16 cellular contexts compared by ENCODE assay signal in genomic region chr6:137390264-137390787, GRCh38.
DNase-seq lines count a peak whose midpoint lies in the region; TF ChIP-seq lines count a peak whose summit lies in the region.
"Had no signal": no experiment of that assay in that cellular context is flagged by ENCODE, and none has a peak within 500 bp of the region (broad histone marks: within the 10 kb centered on the region; RNA-seq: fewer than 3 reads in every experiment).

No MANE protein-coding gene starts in this region.

- H3K4me2 ChIP-seq in KMS-11: no peak overlapping the region

- POLR2A ChIA-PET in activated CD4-positive, alpha-beta memory T cell treated with anti-CD3 and anti-CD28 coated beads, Interleukin-2, amount 10 ng/mL, durations not matched to agents 7 days and 5 days (lab: Charles Lee): interaction anchor here (0.5 to 2.0 kb wide), 3 partner anchors 16 to 786 kb away, joined by 3 to 6 read pairs (median 3); no protein-coding TSS in a partner anchor
- POLR2A ChIA-PET in activated CD4-positive, alpha-beta memory T cell treated with anti-CD3 and anti-CD28 coated beads for 36 hours (lab: Charles Lee): no interaction called here

- no peak overlapping the region for H3K4me3 ChIP-seq in KMS-11 (IDR thresholded peaks at IDR 0.05; ENCODE audit: insufficient read depth, low read depth, low read length)
- H3K4me3 ChIP-seq: lung, sigmoid colon, upper lobe of right lung had no signal

- intact Hi-C loops in activated CD4-positive, alpha-beta memory T cell treated with anti-CD3 and anti-CD28 coated beads for 36 hours (cut with micrococcal nuclease): no loop called here

- no peak for DNase-seq in activated CD4-positive, alpha-beta memory T cell treated with anti-CD3 and anti-CD28 coated beads, Interleukin-2, amount 10 ng/mL, durations not matched to agents 7 days and 5 days
- DNase-seq in activated CD4-positive, alpha-beta memory T cell treated with anti-CD3 and anti-CD28 coated beads for 36 hours: no peak
- no peak for DNase-seq in nephron progenitor cell
- no peak for DNase-seq in COR-L47 (lab: John Stamatoyannopoulos, UW)
- DNase-seq in stimulated activated CD4-positive, alpha-beta T cell treated with anti-CD3 and anti-CD28 coated beads, Interleukin-4, amount 100 ng/mL, for 1 hour: no peak
- no peak for DNase-seq in UCSD-AML1 (lab: John Stamatoyannopoulos, UW; ENCODE audit: unreplicated experiment)
- DNase-seq: activated naive CD8-positive, alpha-beta T cell treated with anti-CD3 and anti-CD28 coated beads, Interleukin-2, amount 50 U/mL, for 24 hours; central memory CD4-positive, alpha-beta T cell; DMS79 treated with DMSO at 0.1 percent for 48 hours; GOT3; sigmoid colon; stimulated activated naive B cell treated with anti-CD40 and anti-IgM and Interleukin-4, amounts not matched to agents 10 μg/mL and 1 μg/mL and 100 μg/mL, for 72 hours; upper lobe of right lung had no signal

- no peaks in the 10 kb centered on the region for H4K20me1 ChIP-seq in KMS-11 (ENCODE audit: insufficient read depth)

- H3K36me3 Mint-ChIP-seq in activated CD4-positive, alpha-beta memory T cell treated with anti-CD3 and anti-CD28 coated beads, Interleukin-2, amount 10 ng/mL, durations not matched to agents 7 days and 5 days (ENCODE audit: low read depth): peaks cover 62% of the 10 kb centered on the region
- peaks cover 4% of the 10 kb centered on the region for H3K36me3 Mint-ChIP-seq in activated CD4-positive, alpha-beta memory T cell treated with anti-CD3 and anti-CD28 coated beads for 36 hours
- no peaks in the 10 kb centered on the region for H3K36me3 Mint-ChIP-seq in brain
- H3K36me3 Mint-ChIP-seq in nephron progenitor cell (ENCODE audit: low read depth): no peaks in the 10 kb centered on the region

- H3K27me3 Mint-ChIP-seq in activated CD4-positive, alpha-beta memory T cell treated with anti-CD3 and anti-CD28 coated beads, Interleukin-2, amount 10 ng/mL, durations not matched to agents 7 days and 5 days: no peaks in the 10 kb centered on the region
- H3K27me3 Mint-ChIP-seq in activated CD4-positive, alpha-beta memory T cell treated with anti-CD3 and anti-CD28 coated beads for 36 hours: no peaks in the 10 kb centered on the region
- H3K27me3 Mint-ChIP-seq in brain (peaks cover 7% of the 10 kb centered on the region), nephron progenitor cell (ENCODE audit: low read depth, poor library complexity) (peaks cover 8% of the 10 kb centered on the region)
- H3K27me3 Mint-ChIP-seq: activated naive CD8-positive, alpha-beta T cell treated with anti-CD3 and anti-CD28 coated beads, Interleukin-2, amount 50 U/mL, for 24 hours; stimulated activated naive B cell treated with anti-CD40 and anti-IgM and Interleukin-4, amounts not matched to agents 10 μg/mL and 1 μg/mL and 100 μg/mL, for 72 hours had no signal

- H3K27me3 ChIP-seq in KMS-11 (ENCODE audit: insufficient read depth, low read depth): no peaks in the 10 kb centered on the region
- H3K27me3 ChIP-seq: sigmoid colon, upper lobe of right lung had no signal

- TF ChIP-seq CTCF in KMS-11 (conservative IDR thresholded peaks at IDR 0.05; ENCODE audit: low read depth, low read length): no peak
- no peak for TF ChIP-seq CTCF in brain (conservative IDR thresholded peaks at IDR 0.05)
- no peak for TF ChIP-seq CTCF in nephron progenitor cell (IDR thresholded peaks at IDR 0.05)

- no peak overlapping the region for H3K4me3 Mint-ChIP-seq in activated CD4-positive, alpha-beta memory T cell treated with anti-CD3 and anti-CD28 coated beads, Interleukin-2, amount 10 ng/mL, durations not matched to agents 7 days and 5 days
- no peak overlapping the region for H3K4me3 Mint-ChIP-seq in activated CD4-positive, alpha-beta memory T cell treated with anti-CD3 and anti-CD28 coated beads for 36 hours
- H3K4me3 Mint-ChIP-seq in brain (no peak overlapping the region), nephron progenitor cell (no peak overlapping the region)
- H3K4me3 Mint-ChIP-seq: activated naive CD8-positive, alpha-beta T cell treated with anti-CD3 and anti-CD28 coated beads, Interleukin-2, amount 50 U/mL, for 24 hours; stimulated activated naive B cell treated with anti-CD40 and anti-IgM and Interleukin-4, amounts not matched to agents 10 μg/mL and 1 μg/mL and 100 μg/mL, for 72 hours had no signal

- peak overlapping the region; percentile 83 for H3K27ac Mint-ChIP-seq in activated CD4-positive, alpha-beta memory T cell treated with anti-CD3 and anti-CD28 coated beads, Interleukin-2, amount 10 ng/mL, durations not matched to agents 7 days and 5 days
- H3K27ac Mint-ChIP-seq in activated CD4-positive, alpha-beta memory T cell treated with anti-CD3 and anti-CD28 coated beads for 36 hours: no peak overlapping the region
- peak overlapping the region in 3 of 5 experiments; percentile 33 to 69 (median 39) for H3K27ac Mint-ChIP-seq in brain
- peak overlapping the region; percentile 6 for H3K27ac Mint-ChIP-seq in nephron progenitor cell
- H3K27ac Mint-ChIP-seq: activated naive CD8-positive, alpha-beta T cell treated with anti-CD3 and anti-CD28 coated beads, Interleukin-2, amount 50 U/mL, for 24 hours; stimulated activated naive B cell treated with anti-CD40 and anti-IgM and Interleukin-4, amounts not matched to agents 10 μg/mL and 1 μg/mL and 100 μg/mL, for 72 hours had no signal

- H3K36me3 ChIP-seq in KMS-11 (ENCODE audit: insufficient read depth): no peaks in the 10 kb centered on the region
- H3K36me3 ChIP-seq: sigmoid colon, upper lobe of right lung had no signal

- H3K9ac ChIP-seq in KMS-11: no peak overlapping the region

- H3K4me1 ChIP-seq in KMS-11 (ENCODE audit: low read depth, poor library complexity, severe bottlenecking): peaks cover 39% of the 10 kb centered on the region
- H3K4me1 ChIP-seq: sigmoid colon had no signal

- H3K27ac ChIP-seq in KMS-11: peak overlapping the region; percentile 65; the same call in 1 of the 2 replicates
- H3K27ac ChIP-seq: sigmoid colon, upper lobe of right lung had no signal

- CTCF ChIA-PET in activated CD4-positive, alpha-beta memory T cell treated with anti-CD3 and anti-CD28 coated beads, Interleukin-2, amount 10 ng/mL, durations not matched to agents 7 days and 5 days (lab: Charles Lee): interaction anchor here (0.5 to 2.9 kb wide), 4 partner anchors 25 to 50 kb away, joined by 3 to 12 read pairs (median 3); no protein-coding TSS in a partner anchor
- CTCF ChIA-PET in activated CD4-positive, alpha-beta memory T cell treated with anti-CD3 and anti-CD28 coated beads for 36 hours (lab: Charles Lee): interaction anchor here (0.9 to 1.1 kb wide), 2 partner anchors 76 to 296 kb away, joined by 3 to 4 read pairs; no protein-coding TSS in a partner anchor

- no peak overlapping the region; the same call in 1 of the 2 replicates for H2AFZ ChIP-seq in KMS-11 (ENCODE audit: low read depth)

- peaks cover 35% of the 10 kb centered on the region for H3K9me3 Mint-ChIP-seq in activated CD4-positive, alpha-beta memory T cell treated with anti-CD3 and anti-CD28 coated beads, Interleukin-2, amount 10 ng/mL, durations not matched to agents 7 days and 5 days
- no peaks in the 10 kb centered on the region for H3K9me3 Mint-ChIP-seq in activated CD4-positive, alpha-beta memory T cell treated with anti-CD3 and anti-CD28 coated beads for 36 hours
- peaks cover 0 to 29% (median 0%) of the 10 kb centered on the region in 5 experiments for H3K9me3 Mint-ChIP-seq in brain
- peaks cover 12% of the 10 kb centered on the region for H3K9me3 Mint-ChIP-seq in nephron progenitor cell
- H3K9me3 Mint-ChIP-seq: activated naive CD8-positive, alpha-beta T cell treated with anti-CD3 and anti-CD28 coated beads, Interleukin-2, amount 50 U/mL, for 24 hours; stimulated activated naive B cell treated with anti-CD40 and anti-IgM and Interleukin-4, amounts not matched to agents 10 μg/mL and 1 μg/mL and 100 μg/mL, for 72 hours had no signal

- H3K79me2 ChIP-seq in KMS-11 (ENCODE audit: insufficient read depth, low read depth): no peaks in the 10 kb centered on the region

- H3K4me1 Mint-ChIP-seq in activated CD4-positive, alpha-beta memory T cell treated with anti-CD3 and anti-CD28 coated beads, Interleukin-2, amount 10 ng/mL, durations not matched to agents 7 days and 5 days: peaks cover 50% of the 10 kb centered on the region
- H3K4me1 Mint-ChIP-seq in activated CD4-positive, alpha-beta memory T cell treated with anti-CD3 and anti-CD28 coated beads for 36 hours (ENCODE audit: low read depth): peaks cover 58% of the 10 kb centered on the region
- H3K4me1 Mint-ChIP-seq in brain (peaks cover 18% of the 10 kb centered on the region), nephron progenitor cell (peaks cover 12% of the 10 kb centered on the region)
